In genomic region chr6:52221302-52221701, GRCh38 we compare ENCODE assay signal across 12 cellular contexts. TPM values are rescaled to one million over a fixed set of nuclear protein-coding genes. Genes with fewer than 3 reads are reported as not detected.
A peak's percentile ranks its signal among the peaks of the same experiment; 100 is the strongest.
DNase-seq lines count a peak whose midpoint lies in the region; ATAC-seq, FAIRE-seq and TF ChIP-seq lines count a peak whose summit lies in the region.
"Had no signal": no experiment of that assay in that cellular context is flagged by ENCODE, and none has a peak within 500 bp of the region (broad histone marks: within the 10 kb centered on the region; RNA-seq: fewer than 3 reads in every experiment).

No MANE protein-coding gene starts in this region.

- H3K36me3 Mint-ChIP-seq in CD4-positive, alpha-beta T cell (ENCODE audit: low read depth) = no peaks in the 10 kb centered on the region

- no peak for FAIRE-seq in GM12878 (lab: Jason Lieb, UNC)

- no peaks in the 10 kb centered on the region for H3K36me3 ChIP-seq in GM12878 (ENCODE audit: control insufficient read depth in 2 of 2, insufficient read depth in 2 of 2, low read length in 1 of 2)
- H3K36me3 ChIP-seq in mucosa of descending colon (ENCODE audit: low read depth) = no peaks in the 10 kb centered on the region
- H3K36me3 ChIP-seq in upper lobe of left lung = no peaks in the 10 kb centered on the region
- no peaks in the 10 kb centered on the region for H3K36me3 ChIP-seq in aorta (ENCODE audit: control insufficient read depth in 1 of 2, insufficient read depth in 2 of 2, low read length in 1 of 2)
- H3K36me3 ChIP-seq: cardiac muscle cell had no signal

- in situ Hi-C loops in GM12878 (cut with MboI) = no loop called here

- H3K9me3 Mint-ChIP-seq in CD4-positive, alpha-beta T cell = no peaks in the 10 kb centered on the region

- intact Hi-C loops in GM12878 (cut with micrococcal nuclease; ENCODE audit: unreplicated experiment) = no loop called here
- intact Hi-C loops in CD4-positive, alpha-beta T cell (cut with DNase I, micrococcal nuclease) = no loop called here
- intact Hi-C loops in mucosa of descending colon (cut with DNase I, micrococcal nuclease) = no loop called here
- intact Hi-C loops in aorta (cut with DNase I) = loop anchor here in 1 of 2 donors (10.0 kb wide), 1 partner anchor 117 kb away; no protein-coding TSS in a partner anchor

- no peaks in the 10 kb centered on the region for H3K79me2 ChIP-seq in GM12878 (ENCODE audit: control insufficient read depth, insufficient read depth, low read length)

- no peak overlapping the region for H3K4me2 ChIP-seq in GM12878 (ENCODE audit: control insufficient read depth, insufficient read depth)

- RAD21 ChIA-PET in GM12878 (lab: Charles Lee; ENCODE audit: unreplicated experiment) = no interaction called here

- no peak for TF ChIP-seq RAD21 in GM12878 (IDR thresholded peaks at IDR 0.05; ENCODE audit: insufficient read depth, low read depth, low read length)

- POLR2A ChIA-PET in GM12878 (lab: Charles Lee) = no interaction called here
- POLR2A ChIA-PET in CD4-positive, alpha-beta T cell (lab: Charles Lee) = no interaction called here

- H3K9ac ChIP-seq in GM12878 (ENCODE audit: control insufficient read depth, insufficient read depth, low read length) = no peak overlapping the region

- CTCF ChIA-PET in GM12878 (lab: Yijun Ruan, JAX) = no interaction called here
- CTCF ChIA-PET in CD4-positive, alpha-beta T cell (lab: Charles Lee) = no interaction called here

- H3K27ac ChIP-seq in GM12878 (ENCODE audit: control insufficient read depth, insufficient read depth) (no peak overlapping the region), upper lobe of left lung (no peak overlapping the region), aorta (ENCODE audit: low read depth in 1 of 2, low read length in 2 of 2) (no peak overlapping the region)
- H3K27ac ChIP-seq in CD4-positive, alpha-beta T cell (ENCODE audit: low read depth, low read length) = no peak overlapping the region
- H3K27ac ChIP-seq: cardiac muscle cell had no signal

- 0% methylated on average over 3 of the region's 3 CpGs for WGBS in GM12878 (ENCODE audit: insufficient coverage, insufficient replicate concordance, low lambda C conversion rate, missing lambda C conversion rate)
- 51 to 58% methylated on average over 3 of the region's 3 CpGs for WGBS in upper lobe of left lung, 2 donors
- WGBS in aorta, 2 donors = 36 to 50% methylated on average over 3 of the region's 3 CpGs

- H3K27me3 Mint-ChIP-seq in CD4-positive, alpha-beta T cell = no peaks in the 10 kb centered on the region

- SMC1A ChIA-PET in GM12878 (lab: Charles Lee; ENCODE audit: uncharacterized antibody, unreplicated experiment) = no interaction called here

- H4K20me1 ChIP-seq in GM12878 (ENCODE audit: control insufficient read depth, insufficient read depth) = no peaks in the 10 kb centered on the region

- peaks cover 7% of the 10 kb centered on the region for H3K4me1 Mint-ChIP-seq in CD4-positive, alpha-beta T cell (ENCODE audit: low read depth)

- DNase-seq in HT1080 (ENCODE audit: low read depth) (peak; percentile 48), GM12878 (ENCODE audit: low read depth, low spot score) (no peak), mucosa of descending colon (no peak), upper lobe of left lung (no peak), aorta (no peak)
- no peak for DNase-seq in CD4-positive, alpha-beta T cell
- DNase-seq: DMS53, SIG-M5 had no signal

- H3K9me3 ChIP-seq in GM12878 (replicated peaks; ENCODE audit: control insufficient read depth, insufficient read depth, low read length) (no peaks in the 10 kb centered on the region), mucosa of descending colon (no peaks in the 10 kb centered on the region), upper lobe of left lung (no peaks in the 10 kb centered on the region), aorta (ENCODE audit: control insufficient read depth, low read length) (peaks cover 1% of the 10 kb centered on the region)
- H3K9me3 ChIP-seq in CD4-positive, alpha-beta T cell (ENCODE audit: control insufficient read depth, low read length) = no peaks in the 10 kb centered on the region

- no peak overlapping the region for H3K4me3 Mint-ChIP-seq in CD4-positive, alpha-beta T cell

- H3K4me3 ChIP-seq in GM12878 (no peak overlapping the region), mucosa of descending colon (no peak overlapping the region), upper lobe of left lung (no peak overlapping the region), aorta (ENCODE audit: low read length in 2 of 2) (no peak overlapping the region)
- H3K4me3 ChIP-seq: cardiac muscle cell had no signal

- TF ChIP-seq EP300 in GM12878 (IDR thresholded peaks at IDR 0.05; ENCODE audit: borderline replicate concordance in 1 of 2, control insufficient read depth in 1 of 2, low read depth in 2 of 2, low read length in 2 of 2) = no peak
- TF ChIP-seq EP300 in upper lobe of left lung (IDR thresholded peaks at IDR 0.05) = no peak

- H3K27ac Mint-ChIP-seq in CD4-positive, alpha-beta T cell = no peak overlapping the region

- TF ChIP-seq CTCF in GM12878 (IDR thresholded peaks at IDR 0.05 in 2 of 3, conservative IDR thresholded peaks at IDR 0.05 in 1 of 3; ENCODE audit: control insufficient read depth in 2 of 3, extremely low read depth in 1 of 3, insufficient read depth in 1 of 3, low read depth in 3 of 3, low read length in 3 of 3) (no peak), mucosa of descending colon (IDR thresholded peaks at IDR 0.05) (no peak), upper lobe of left lung (IDR thresholded peaks at IDR 0.05) (no peak)
- no peak for TF ChIP-seq CTCF in CD4-positive, alpha-beta T cell (IDR thresholded peaks at IDR 0.05)

- BruUV-seq in GM12878 (replicated peaks; lab: Mats Ljungman, UMichigan) = no TSS peak

- H3K4me1 ChIP-seq in GM12878 (ENCODE audit: control insufficient read depth, insufficient read depth, low read length) (peaks cover 18% of the 10 kb centered on the region), mucosa of descending colon (ENCODE audit: low read depth) (no peaks in the 10 kb centered on the region), upper lobe of left lung (no peaks in the 10 kb centered on the region), aorta (ENCODE audit: control insufficient read depth in 1 of 2, insufficient read depth in 2 of 2, low read length in 2 of 2) (no peaks in the 10 kb centered on the region)

- TF ChIP-seq POLR2A in GM12878 (IDR thresholded peaks at IDR 0.05; ENCODE audit: low read depth, low read length) = no peak
- no peak for TF ChIP-seq POLR2A in upper lobe of left lung (IDR thresholded peaks at IDR 0.05)

- H3K27me3 ChIP-seq in GM12878 (replicated peaks in 1 of 2; ENCODE audit: control insufficient read depth in 2 of 2, insufficient read depth in 2 of 2, low read length in 1 of 2) (no peaks in the 10 kb centered on the region; a peak in 1 of 4 replicates), upper lobe of left lung (no peaks in the 10 kb centered on the region), aorta (ENCODE audit: control insufficient read depth in 1 of 2, insufficient read depth in 2 of 2, low read length in 1 of 2) (peaks cover 0 to 1% of the 10 kb centered on the region in 2 donors)
- no peaks in the 10 kb centered on the region for H3K27me3 ChIP-seq in CD4-positive, alpha-beta T cell (ENCODE audit: control insufficient read depth, insufficient read depth, low read length)

- ATAC-seq in GM18511 (IDR thresholded peaks at IDR 0.05; ENCODE audit: unreplicated experiment) (peak; percentile 90), GM21723 (IDR thresholded peaks at IDR 0.05; ENCODE audit: unreplicated experiment) (peak; percentile 88), GM12878 (peak; percentile 28; the same call in 1 of the 3 replicates), mucosa of descending colon (no peak), upper lobe of left lung (ENCODE audit: low FRiP score in 2 of 2) (no peak), aorta (ENCODE audit: low FRiP score) (no peak)
- ATAC-seq in CD4-positive, alpha-beta T cell (ENCODE audit: poor library complexity) = no peak
- ATAC-seq: sciatic nerve had no signal

- H2AFZ ChIP-seq in GM12878 (ENCODE audit: control insufficient read depth, low read depth, low read length) = no peak overlapping the region

RNA-seq across cellular contexts. Expression of gene IL17F, which starts 23.0 kb away (rescaled TPM):
- not detected in 2 replicates for total RNA-seq in HT1080 (2014; rRNA removed; shearing (Covaris generic))
- polyA plus RNA-seq in HT1080 (2015; cell fraction: cytosol; rRNA removed) = not detected in 2 replicates
- not detected in 2 replicates for polyA plus RNA-seq in HT1080 (2015; cell fraction: nucleus; rRNA removed)
- total RNA-seq in GM12878 (2013; cell fraction: nucleolus; rRNA removed) = not detected in 2 replicates
- total RNA-seq in GM12878 (2014; rRNA removed) (not detected in 2 replicates), GM12878 (2014; rRNA removed; fragmentation: Illumina TruSeq; extraction: Trizol) (not detected in 2 replicates), GM12878 (2021) (not detected in 2 replicates), mucosa of descending colon (not detected), upper lobe of left lung (not detected), aorta (not detected)
- polyA plus RNA-seq in GM12878 (2011; ENCODE audit: low read depth) = not detected
- polyA plus RNA-seq in GM12878 (2011; rRNA removed) (not detected in 2 replicates), GM12878 (2014; fragmentation: Illumina TruSeq; extraction: Trizol) (not detected in 2 replicates), GM12878 (2014; fragmentation: Nextera tagmentation; extraction: Ambion mirVana) (not detected), GM12878 (2014; rRNA removed) (not detected in 2 replicates), GM12878 (2016; fragmentation: Nextera tagmentation; extraction: Ambion mirVana) (under 1 TPM in 1 of 2 experiments, not detected in 1; 0.20 TPM), aorta (not detected)
- not detected in 2 replicates for polyA plus RNA-seq in GM12878 (2011; cell fraction: cytosol; rRNA removed)
- not detected in 2 replicates for polyA plus RNA-seq in GM12878 (2011; cell fraction: nucleus; rRNA removed)
- polyA plus RNA-seq in GM12878 (2012) = not detected in 2 replicates
- not detected in 2 replicates for polyA minus RNA-seq in GM12878 (2011; rRNA and poly(A)+ RNA removed)
- not detected in 2 replicates for polyA minus RNA-seq in GM12878 (2011; cell fraction: cytosol; rRNA and poly(A)+ RNA removed)
- not detected in 2 replicates for polyA minus RNA-seq in GM12878 (2011; cell fraction: nucleus; rRNA and poly(A)+ RNA removed)
- total RNA-seq in CD4-positive, alpha-beta T cell = not detected
- total RNA-seq: cardiac muscle cell, sciatic nerve had no signal
- polyA plus RNA-seq: cardiac muscle cell had no signal

RNA-seq across cellular contexts. Expression of gene IL17A, which starts 35.1 kb away (rescaled TPM):
- total RNA-seq in HT1080 (2014; rRNA removed; shearing (Covaris generic)) = not detected in 2 replicates
- polyA plus RNA-seq in HT1080 (2015; cell fraction: cytosol; rRNA removed) = not detected in 2 replicates
- polyA plus RNA-seq in HT1080 (2015; cell fraction: nucleus; rRNA removed) = not detected in 2 replicates
- total RNA-seq in GM12878 (2013; cell fraction: nucleolus; rRNA removed) = not detected in 2 replicates
- total RNA-seq in GM12878 (2014; rRNA removed) = not detected in 2 replicates
- total RNA-seq in GM12878 (2014; rRNA removed; fragmentation: Illumina TruSeq; extraction: Trizol) = not detected in 2 replicates
- not detected in 2 replicates for total RNA-seq in GM12878 (2021)
- not detected for polyA plus RNA-seq in GM12878 (2011; ENCODE audit: low read depth)
- not detected in 2 replicates for polyA plus RNA-seq in GM12878 (2011; rRNA removed)
- not detected in 2 replicates for polyA plus RNA-seq in GM12878 (2011; cell fraction: cytosol; rRNA removed)
- not detected in 2 replicates for polyA plus RNA-seq in GM12878 (2011; cell fraction: nucleus; rRNA removed)
- polyA plus RNA-seq in GM12878 (2012) = not detected in 2 replicates
- polyA plus RNA-seq in GM12878 (2014; fragmentation: Illumina TruSeq; extraction: Trizol) = not detected in 2 replicates
- polyA plus RNA-seq in GM12878 (2014; fragmentation: Nextera tagmentation; extraction: Ambion mirVana) = not detected
- polyA plus RNA-seq in GM12878 (2014; rRNA removed) = not detected in 2 replicates
- polyA plus RNA-seq in GM12878 (2016; fragmentation: Nextera tagmentation; extraction: Ambion mirVana) = not detected
- not detected in 2 replicates for polyA minus RNA-seq in GM12878 (2011; rRNA and poly(A)+ RNA removed)
- not detected in 2 replicates for polyA minus RNA-seq in GM12878 (2011; cell fraction: cytosol; rRNA and poly(A)+ RNA removed)
- polyA minus RNA-seq in GM12878 (2011; cell fraction: nucleus; rRNA and poly(A)+ RNA removed) = not detected in 2 replicates
- total RNA-seq in CD4-positive, alpha-beta T cell = under 1 TPM in 1 of 2 experiments, not detected in 1; 0.14 TPM
- total RNA-seq in mucosa of descending colon = not detected
- not detected for total RNA-seq in upper lobe of left lung
- not detected for total RNA-seq in aorta
- polyA plus RNA-seq in aorta = not detected
- total RNA-seq: cardiac muscle cell, sciatic nerve had no signal
- polyA plus RNA-seq: cardiac muscle cell had no signal

Comparison
In these comparisons a context has a peak if more than half of its experiments do, and no peak if none do; other contexts are left out.
1. ATAC-seq: peak in GM18511 (single experiment), GM21723 (single experiment) and GM12878 (single experiment); none in CD4-positive, alpha-beta T cell (single experiment), mucosa of descending colon (single experiment), upper lobe of left lung (0 of 2) and aorta (single experiment).